ENCODE assay signal across 8 cellular contexts in genomic region chr19:42175952-42176648, GRCh38. TPM values are rescaled to one million over a fixed set of nuclear protein-coding genes. Genes with fewer than 3 reads are reported as not detected.
DNase-seq lines count a peak whose midpoint lies in the region; ATAC-seq, FAIRE-seq and TF ChIP-seq lines count a peak whose summit lies in the region.

No MANE protein-coding gene starts in this region.

- H3K4me3 ChIP-seq in astrocyte (ENCODE audit: insufficient read depth, low read depth, low read length) (peak overlapping the region; percentile 55), keratinocyte (ENCODE audit: control insufficient read depth in 2 of 3, extremely low read depth in 1 of 3, insufficient read depth in 2 of 3, low read depth in 1 of 3, low read length in 3 of 3) (peak overlapping the region; percentile 32 to 72 (median 70))

- DNase-seq in EH (ENCODE audit: low read depth) = peak; percentile 45
- DNase-seq in NCI-H146 treated with DMSO at 0.1 percent for 48 hours (lab: John Stamatoyannopoulos, UW; ENCODE audit: unreplicated experiment) = peak; percentile 56
- DNase-seq in astrocyte (ENCODE audit: low read depth) = peak; percentile 20
- DNase-seq in keratinocyte (ENCODE audit: low read depth, low spot score) = no peak
- DNase-seq in superior temporal gyrus (ENCODE audit: extremely low spot score) = peak; percentile 49

- peaks cover 57% of the 10 kb centered on the region for H3K27me3 Mint-ChIP-seq in astrocyte (ENCODE audit: low read depth, unreplicated experiment)

- H3K79me2 ChIP-seq in astrocyte (ENCODE audit: insufficient read depth, low read length) = no peaks in the 10 kb centered on the region
- H3K79me2 ChIP-seq in keratinocyte (ENCODE audit: control insufficient read depth, insufficient read depth, low read length) = no peaks in the 10 kb centered on the region

- TF ChIP-seq CTCF in astrocyte (IDR thresholded peaks at IDR 0.05; ENCODE audit: insufficient read depth, low read depth, low read length) (no peak), keratinocyte (optimal IDR thresholded peaks at IDR 0.05 in 1 of 3, IDR thresholded peaks at IDR 0.05 in 1 of 3, conservative IDR thresholded peaks at IDR 0.05 in 1 of 3; ENCODE audit: extremely low read depth in 1 of 3, insufficient read depth in 2 of 3, low read length in 3 of 3) (no peak)

- FAIRE-seq in astrocyte (lab: Jason Lieb, UNC) = no peak
- no peak for FAIRE-seq in keratinocyte (lab: Jason Lieb, UNC)

- H3K36me3 ChIP-seq in astrocyte (ENCODE audit: insufficient read depth, low read length) (no peaks in the 10 kb centered on the region), keratinocyte (ENCODE audit: control insufficient read depth in 2 of 2, extremely low read depth in 1 of 2, insufficient read depth in 2 of 2, low read length in 2 of 2) (no peaks in the 10 kb centered on the region)

- H3K9ac ChIP-seq in astrocyte (ENCODE audit: low read length) = peak overlapping the region; percentile 70
- peak overlapping the region; percentile 28 for H3K9ac ChIP-seq in keratinocyte (ENCODE audit: control insufficient read depth, extremely low read depth, insufficient read depth, low read length)

- H3K27me3 ChIP-seq in astrocyte (ENCODE audit: insufficient read depth, low read length) (peaks cover 50% of the 10 kb centered on the region), keratinocyte (ENCODE audit: control insufficient read depth, extremely low read depth, insufficient read depth, low read length) (peaks cover 49% of the 10 kb centered on the region)

- H4K20me1 ChIP-seq in astrocyte (ENCODE audit: insufficient read depth, low read length) = peaks cover 20% of the 10 kb centered on the region
- no peaks in the 10 kb centered on the region for H4K20me1 ChIP-seq in keratinocyte (ENCODE audit: control insufficient read depth, extremely low read depth, insufficient read depth, low read length)

- ATAC-seq in HG03354 (IDR thresholded peaks at IDR 0.05; ENCODE audit: poor library complexity, severe bottlenecking, unreplicated experiment) = no peak
- ATAC-seq in GM19395 (IDR thresholded peaks at IDR 0.05; ENCODE audit: unreplicated experiment) = no peak
- ATAC-seq in GM18519 (IDR thresholded peaks at IDR 0.05; ENCODE audit: low FRiP score, unreplicated experiment) = no peak

- H3K9me1 ChIP-seq in keratinocyte (ENCODE audit: control insufficient read depth, extremely low read depth, insufficient read depth, low read length) = no peaks in the 10 kb centered on the region

- dilution Hi-C loops in keratinocyte (cut with MboI; ENCODE audit: extremely low pct_ligation_motif_present, low sequenced_read_pairs) = no loop called here

- H3K4me2 ChIP-seq in astrocyte (ENCODE audit: low read length) (peak overlapping the region; percentile 100), keratinocyte (ENCODE audit: control insufficient read depth, extremely low read depth, insufficient read depth, low read depth, low read length) (peak overlapping the region; percentile 88)

- H2AFZ ChIP-seq in astrocyte (ENCODE audit: low read depth, low read length) (peak overlapping the region; percentile 78), keratinocyte (ENCODE audit: control insufficient read depth, low read length) (peak overlapping the region; percentile 78)

- H3K4me3 Mint-ChIP-seq in astrocyte (ENCODE audit: unreplicated experiment) = peak overlapping the region; percentile 84

- peak overlapping the region; percentile 43 for H3K27ac Mint-ChIP-seq in astrocyte (ENCODE audit: unreplicated experiment)

- H3K36me3 Mint-ChIP-seq in astrocyte (ENCODE audit: low read depth, unreplicated experiment) = no peaks in the 10 kb centered on the region

- H3K9me3 ChIP-seq in astrocyte (ENCODE audit: insufficient read depth, low read depth, low read length) = no peaks in the 10 kb centered on the region
- H3K9me3 ChIP-seq in keratinocyte (ENCODE audit: control insufficient read depth, low read depth, low read length) = no peaks in the 10 kb centered on the region

- peaks cover 7% of the 10 kb centered on the region for H3K4me1 Mint-ChIP-seq in astrocyte (ENCODE audit: low read depth, unreplicated experiment)

- H3K4me1 ChIP-seq in astrocyte (ENCODE audit: insufficient read depth, low read length) = no peaks in the 10 kb centered on the region
- H3K4me1 ChIP-seq in keratinocyte (ENCODE audit: control insufficient read depth, extremely low read depth, insufficient read depth, low read length) = peaks cover 11% of the 10 kb centered on the region

- no peaks in the 10 kb centered on the region for H3K9me3 Mint-ChIP-seq in astrocyte (ENCODE audit: unreplicated experiment)

- H3K27ac ChIP-seq in astrocyte (ENCODE audit: low read depth, low read length) = no peak overlapping the region
- no peak overlapping the region for H3K27ac ChIP-seq in keratinocyte (ENCODE audit: control insufficient read depth, insufficient read depth, low read length)

RNA-seq across cellular contexts. Expression of gene DEDD2, which starts 41.4 kb away (rescaled TPM):
- 24.4 and 26.1 TPM in 2 replicates for total RNA-seq in astrocyte
- polyA plus RNA-seq in keratinocyte = 17.1 to 29.8 TPM (median 20.8 TPM) in 3 replicates
- polyA plus RNA-seq in keratinocyte (2011; ENCODE audit: low read depth) = 6.6 TPM
- 14.3 and 23.0 TPM in 2 replicates for polyA plus RNA-seq in keratinocyte (2011; cell fraction: cytosol; rRNA removed)
- 15.9 and 20.4 TPM in 2 replicates for polyA plus RNA-seq in keratinocyte (2011; cell fraction: nucleus; rRNA removed)
- 17.4 and 40.6 TPM in 2 replicates for polyA plus RNA-seq in keratinocyte (2012; ENCODE audit: low replicate concordance)
- polyA minus RNA-seq in keratinocyte = 11.1 to 19.3 TPM (median 18.1 TPM) in 3 replicates
- polyA minus RNA-seq in keratinocyte (2011; cell fraction: cytosol; rRNA and poly(A)+ RNA removed) = 15.7 TPM
- 6.4 and 8.7 TPM in 2 replicates for polyA minus RNA-seq in keratinocyte (2011; cell fraction: nucleus; rRNA and poly(A)+ RNA removed)

RNA-seq across cellular contexts. Expression of gene POU2F2, which starts 43.9 kb away (rescaled TPM):
- 7.7 and 8.3 TPM in 2 replicates for total RNA-seq in astrocyte
- 7.0 to 9.6 TPM (median 7.1 TPM) in 3 replicates for polyA plus RNA-seq in keratinocyte
- 1.2 TPM for polyA plus RNA-seq in keratinocyte (2011; ENCODE audit: low read depth)
- polyA plus RNA-seq in keratinocyte (2011; cell fraction: cytosol; rRNA removed) = 4.2 and 6.7 TPM in 2 replicates
- 22.1 and 33.4 TPM in 2 replicates for polyA plus RNA-seq in keratinocyte (2011; cell fraction: nucleus; rRNA removed)
- polyA plus RNA-seq in keratinocyte (2012; ENCODE audit: low replicate concordance) = 3.1 and 15.9 TPM in 2 replicates
- polyA minus RNA-seq in keratinocyte = 3.4 to 4.3 TPM (median 3.4 TPM) in 3 replicates
- 4.2 TPM for polyA minus RNA-seq in keratinocyte (2011; cell fraction: cytosol; rRNA and poly(A)+ RNA removed)
- polyA minus RNA-seq in keratinocyte (2011; cell fraction: nucleus; rRNA and poly(A)+ RNA removed) = 8.4 and 10.5 TPM in 2 replicates

RNA-seq across cellular contexts. Expression of gene ZNF526, which starts 44.0 kb away (rescaled TPM):
- total RNA-seq in astrocyte = 20.2 and 21.6 TPM in 2 replicates
- polyA plus RNA-seq in keratinocyte = 5.0 to 9.3 TPM (median 5.4 TPM) in 3 replicates
- 2.6 TPM for polyA plus RNA-seq in keratinocyte (2011; ENCODE audit: low read depth)
- 3.5 and 5.4 TPM in 2 replicates for polyA plus RNA-seq in keratinocyte (2011; cell fraction: cytosol; rRNA removed)
- polyA plus RNA-seq in keratinocyte (2011; cell fraction: nucleus; rRNA removed) = 8.5 and 9.5 TPM in 2 replicates
- polyA plus RNA-seq in keratinocyte (2012; ENCODE audit: low replicate concordance) = 3.0 and 10.6 TPM in 2 replicates
- 12.2 to 20.7 TPM (median 12.3 TPM) in 3 replicates for polyA minus RNA-seq in keratinocyte
- polyA minus RNA-seq in keratinocyte (2011; cell fraction: cytosol; rRNA and poly(A)+ RNA removed) = 15.5 TPM
- polyA minus RNA-seq in keratinocyte (2011; cell fraction: nucleus; rRNA and poly(A)+ RNA removed) = 9.7 and 14.7 TPM in 2 replicates
